ENCODE assay signal across 8 cellular contexts in genomic region chr3:87771338-87772059, GRCh38. TPM values are rescaled to one million over a fixed set of nuclear protein-coding genes. Genes with fewer than 3 reads are reported as not detected.
A peak's percentile ranks its signal among the peaks of the same experiment; 100 is the strongest.
DNase-seq lines count a peak whose midpoint lies in the region; ATAC-seq, FAIRE-seq and TF ChIP-seq lines count a peak whose summit lies in the region.

No MANE protein-coding gene starts in this region.

- no peak overlapping the region for H3K27ac Mint-ChIP-seq in stimulated activated effector memory CD8-positive, alpha-beta T cell treated with anti-CD3 and anti-CD28 coated beads, Interleukin-12 subunit alpha, Interleukin-12 subunit beta, amount 100 ng/mL, for 72 hours

- POLR2A ChIA-PET in A549 (lab: Yijun Ruan, JAX): no interaction called here

- H3K4me3 Mint-ChIP-seq in stimulated activated effector memory CD8-positive, alpha-beta T cell treated with anti-CD3 and anti-CD28 coated beads, Interleukin-12 subunit alpha, Interleukin-12 subunit beta, amount 100 ng/mL, for 72 hours: no peak overlapping the region

- ATAC-seq in A549 (peak in 1 of 2 experiments; percentile 83; a peak in 4 of 6 replicates), HG02610 (IDR thresholded peaks at IDR 0.05; ENCODE audit: unreplicated experiment) (peak; percentile 95)
- peak; percentile 80 for ATAC-seq in stimulated activated effector memory CD8-positive, alpha-beta T cell treated with anti-CD3 and anti-CD28 coated beads, Interleukin-12 subunit alpha, Interleukin-12 subunit beta, amount 100 ng/mL, for 72 hours

- H3K4me2 ChIP-seq in A549: no peak overlapping the region

- TF ChIP-seq EP300 in A549 (IDR thresholded peaks at IDR 0.05): no peak

- H3K9me3 Mint-ChIP-seq in stimulated activated effector memory CD8-positive, alpha-beta T cell treated with anti-CD3 and anti-CD28 coated beads, Interleukin-12 subunit alpha, Interleukin-12 subunit beta, amount 100 ng/mL, for 72 hours: no peaks in the 10 kb centered on the region

- no peaks in the 10 kb centered on the region for H3K4me1 Mint-ChIP-seq in stimulated activated effector memory CD8-positive, alpha-beta T cell treated with anti-CD3 and anti-CD28 coated beads, Interleukin-12 subunit alpha, Interleukin-12 subunit beta, amount 100 ng/mL, for 72 hours

- no peaks in the 10 kb centered on the region for H3K9me3 ChIP-seq in A549

- H3K36me3 Mint-ChIP-seq in stimulated activated effector memory CD8-positive, alpha-beta T cell treated with anti-CD3 and anti-CD28 coated beads, Interleukin-12 subunit alpha, Interleukin-12 subunit beta, amount 100 ng/mL, for 72 hours: no peaks in the 10 kb centered on the region

- peak; percentile 43 for FAIRE-seq in A549 (lab: Jason Lieb, UNC)
- FAIRE-seq in GM12892 (lab: Jason Lieb, UNC): peak; percentile 46

- TF ChIP-seq RAD21 in A549 (conservative IDR thresholded peaks at IDR 0.05 in 1 of 2, IDR thresholded peaks at IDR 0.05 in 1 of 2): peak in 1 of 2 experiments; percentile 45; a peak in 2 of 5 replicates

- WGBS in A549 (ENCODE audit: missing lambda C conversion rate): 47% methylated on average over 5 of the region's 5 CpGs

- TF ChIP-seq CTCF in A549 (IDR thresholded peaks at IDR 0.05): peak; percentile 35

- DNase-seq in A549 (ENCODE audit: low read depth in 1 of 2, low spot score in 1 of 2) (peak in 1 of 2 experiments; percentile 57), GM12892 (ENCODE audit: insufficient read length) (no peak), MV-4-11 (lab: John Stamatoyannopoulos, UW) (peak; percentile 65), hepatic stellate cell (ENCODE audit: low spot score) (peak; percentile 16), NCI-H1092 (lab: John Stamatoyannopoulos, UW) (no peak)
- peak; percentile 72 for DNase-seq in activated effector memory CD4-positive, alpha-beta T cell treated with anti-CD3 and anti-CD28 coated beads, Interleukin-2, amount 50 U/mL, for 16 hours
- no peak for DNase-seq in stimulated activated effector memory CD8-positive, alpha-beta T cell treated with anti-CD3 and anti-CD28 coated beads, Interleukin-12 subunit alpha, Interleukin-12 subunit beta, amount 100 ng/mL, for 72 hours (ENCODE audit: low spot score in 2 of 2)

- no peak overlapping the region for H3K27ac ChIP-seq in A549

- no peaks in the 10 kb centered on the region for H3K4me1 ChIP-seq in A549

- no peak for TF ChIP-seq POLR2A in A549 (IDR thresholded peaks at IDR 0.05; ENCODE audit: low read length)
- no peak for TF ChIP-seq POLR2A in GM12892 (IDR thresholded peaks at IDR 0.05; ENCODE audit: low read depth, low read length)

- CTCF ChIA-PET in A549 (lab: Yijun Ruan, JAX): interaction anchor here (0.8 to 1.1 kb wide), 4 partner anchors 22 to 421 kb away, joined by 3 to 4 read pairs (median 3); no protein-coding TSS in a partner anchor

- no peak overlapping the region for H3K4me3 ChIP-seq in A549

TF ChIP-seq in A549, 52 proteins besides CTCF, POLR2A, EP300 and RAD21:
- TF ChIP-seq ESRRA (IDR thresholded peaks at IDR 0.05; ENCODE audit: borderline replicate concordance, low read length) (no peak), MAFK (IDR thresholded peaks at IDR 0.05; ENCODE audit: partially characterized antibody) (no peak), SMC3 (IDR thresholded peaks at IDR 0.05) (0 out of 3 replicates have a peak, but pooled peaks have one; percentile 33)
TF ChIP-seq in A549: peak in this region for 1.

RNA-seq across cellular contexts. Expression of gene HTR1F, which starts 21.0 kb away (rescaled TPM):
- 0.14 and 0.28 TPM in 2 replicates for polyA plus RNA-seq in A549 (2011; rRNA removed)
- 0.01 TPM in 2 replicates for polyA plus RNA-seq in A549 (2012; cell fraction: cytosol; rRNA removed)
- polyA plus RNA-seq in A549 (2012; cell fraction: nucleus; rRNA removed): 0.02 and 0.06 TPM in 2 replicates
- 0.13 to 0.33 TPM (median 0.15 TPM) in 3 replicates for polyA plus RNA-seq in A549 (2017; fragmentation: RNase III; extraction: RNeasy Plus Mini Kit Qiagen cat#74134 plus additional on column Dnase treatment)
- 0.10 and 0.12 TPM in 2 replicates for polyA minus RNA-seq in A549 (2011; rRNA and poly(A)+ RNA removed)
- polyA plus RNA-seq in GM12892 (2012; ENCODE audit: missing spikeins): not detected

Comparison
In these comparisons a context has a peak if more than half of its experiments do, and no peak if none do; other contexts are left out.
1. DNase-seq: peak in MV-4-11 (single experiment), activated effector memory CD4-positive, alpha-beta T cell treated with anti-CD3 and anti-CD28 coated beads, Interleukin-2, amount 50 U/mL, for 16 hours (single experiment) and hepatic stellate cell (single experiment); none in GM12892 (single experiment), stimulated activated effector memory CD8-positive, alpha-beta T cell treated with anti-CD3 and anti-CD28 coated beads, Interleukin-12 subunit alpha, Interleukin-12 subunit beta, amount 100 ng/mL, for 72 hours (0 of 2) and NCI-H1092 (single experiment).